2 cellular contexts compared by ENCODE assay signal in genomic region chr3:32614956-32615355, GRCh38.
TF ChIP-seq lines count a peak whose summit lies in the region.

No MANE protein-coding gene starts in this region.

TF ChIP-seq in IMR-90, 13 proteins besides CTCF, POLR2A, EP300 and RAD21:
- TF ChIP-seq USF2 (IDR thresholded peaks at IDR 0.05; ENCODE audit: low read depth, low read length) = no peak
- TF ChIP-seq CEBPB (IDR thresholded peaks at IDR 0.05; ENCODE audit: low read depth, low read length) = peak; percentile 26; the same call in 1 of the 2 replicates

TF ChIP-seq in K562, 482 proteins besides CTCF, POLR2A, EP300 and RAD21:
- 0 out of 2 replicates have a peak, but pooled peaks have one; percentile 12 for TF ChIP-seq CBFA2T3 (IDR thresholded peaks at IDR 0.05)
- peak; percentile 20; the same call in 1 of the 2 replicates for TF ChIP-seq SPI1 (IDR thresholded peaks at IDR 0.05; ENCODE audit: borderline replicate concordance, low read depth, low read length)
- TF ChIP-seq ZNF408 (CRISPR knock-in tag; IDR thresholded peaks at IDR 0.05; ENCODE audit: low read depth) = no peak
- 0 out of 2 replicates have a peak, but pooled peaks have one; percentile 38 for TF ChIP-seq GABPA (tag; conservative IDR thresholded peaks at IDR 0.05; ENCODE audit: low read depth)
TF ChIP-seq in K562: peak in this region for 3.
